1 cellular context compared by ENCODE assay signal in genomic region chr1:152884966-152885624, GRCh38.
TF ChIP-seq lines count a peak whose summit lies in the region.

No MANE protein-coding gene starts in this region.

TF ChIP-seq in SK-N-SH treated with all-trans-retinoic acid at 6 μM for 48 hours, 23 proteins besides CTCF, POLR2A, EP300 and RAD21:
- no peak for TF ChIP-seq ZNF8 (CRISPR knock-in tag; IDR thresholded peaks at IDR 0.05)
- no peak for TF ChIP-seq BACH2 (CRISPR knock-in tag; IDR thresholded peaks at IDR 0.05; ENCODE audit: borderline replicate concordance)
- no peak for TF ChIP-seq PPARA (CRISPR knock-in tag; IDR thresholded peaks at IDR 0.05; ENCODE audit: borderline replicate concordance)
- TF ChIP-seq RARB (CRISPR knock-in tag; IDR thresholded peaks at IDR 0.05) = no peak
- TF ChIP-seq TCF4 (CRISPR knock-in tag; IDR thresholded peaks at IDR 0.05; ENCODE audit: borderline replicate concordance) = no peak
- no peak for TF ChIP-seq ZFP30 (CRISPR knock-in tag; IDR thresholded peaks at IDR 0.05)
- no peak for TF ChIP-seq ZNF565 (CRISPR knock-in tag; conservative IDR thresholded peaks at IDR 0.05; ENCODE audit: low read depth)
- TF ChIP-seq ESRRG (CRISPR knock-in tag; IDR thresholded peaks at IDR 0.05) = no peak
- no peak for TF ChIP-seq ZNF70 (CRISPR knock-in tag; IDR thresholded peaks at IDR 0.05)
- no peak for TF ChIP-seq CREB5 (CRISPR knock-in tag; IDR thresholded peaks at IDR 0.05; ENCODE audit: low read depth)
- TF ChIP-seq PATZ1 (CRISPR knock-in tag; IDR thresholded peaks at IDR 0.05; ENCODE audit: borderline replicate concordance) = no peak
- TF ChIP-seq OSR1 (CRISPR knock-in tag; IDR thresholded peaks at IDR 0.05) = no peak
- no peak for TF ChIP-seq POU6F1 (CRISPR knock-in tag; IDR thresholded peaks at IDR 0.05; ENCODE audit: borderline replicate concordance, low read depth)
- TF ChIP-seq GLIS3 (CRISPR knock-in tag; IDR thresholded peaks at IDR 0.05) = no peak
- no peak for TF ChIP-seq ZFP3 (CRISPR knock-in tag; IDR thresholded peaks at IDR 0.05)
- no peak for TF ChIP-seq CSDC2 (CRISPR knock-in tag; IDR thresholded peaks at IDR 0.05)
- no peak for TF ChIP-seq TOX (CRISPR knock-in tag; IDR thresholded peaks at IDR 0.05; ENCODE audit: borderline replicate concordance)
